Comparison of ENCODE assay signal across 8 cellular contexts in genomic region chr6:30725713-30726505, GRCh38. TPM values are rescaled to one million over a fixed set of nuclear protein-coding genes. Genes with fewer than 3 reads are reported as not detected.
DNase-seq lines count a peak whose midpoint lies in the region; ATAC-seq and TF ChIP-seq lines count a peak whose summit lies in the region.

No MANE protein-coding gene starts in this region.

- no peaks in the 10 kb centered on the region for H3K27me3 ChIP-seq in tibial artery
- H3K27me3 ChIP-seq in gastrocnemius medialis, result no peaks in the 10 kb centered on the region
- H3K27me3 ChIP-seq in Peyer's patch, result no peaks in the 10 kb centered on the region

- ATAC-seq in natural killer cell (no peak), HG03520 (IDR thresholded peaks at IDR 0.05; ENCODE audit: unreplicated experiment) (no peak), gastrocnemius medialis (no peak)
- ATAC-seq in natural killer cell treated with Interleukin-12 subunit alpha and Interleukin-12 subunit beta and Interleukin-15 and Interleukin-18, amount 100 ng/mL, for 72 hours, result no peak

- H3K4me3 Mint-ChIP-seq in natural killer cell (no peak overlapping the region), endothelial cell (ENCODE audit: unreplicated experiment) (no peak overlapping the region)
- H3K4me3 Mint-ChIP-seq in natural killer cell treated with Interleukin-12 subunit alpha and Interleukin-12 subunit beta and Interleukin-15 and Interleukin-18, amount 100 ng/mL, for 72 hours, result no peak overlapping the region

- H3K4me1 ChIP-seq in tibial artery, result peaks cover 0 to 62% (median 25%) of the 10 kb centered on the region in 4 donors
- peaks cover 11 to 18% of the 10 kb centered on the region in 2 donors for H3K4me1 ChIP-seq in gastrocnemius medialis
- peaks cover 3 to 33% (median 10%) of the 10 kb centered on the region in 4 donors for H3K4me1 ChIP-seq in Peyer's patch

- H3K9me3 Mint-ChIP-seq in natural killer cell (no peaks in the 10 kb centered on the region), endothelial cell (ENCODE audit: unreplicated experiment) (no peaks in the 10 kb centered on the region)
- no peaks in the 10 kb centered on the region for H3K9me3 Mint-ChIP-seq in natural killer cell treated with Interleukin-12 subunit alpha and Interleukin-12 subunit beta and Interleukin-15 and Interleukin-18, amount 100 ng/mL, for 72 hours

- in situ Hi-C loops in gastrocnemius medialis (cut with MboI; ENCODE audit: low sequenced_read_pairs in 4 of 4), result loop anchor here in 1 of 4 donors (25.0 kb wide), 1 partner anchor 161 kb away; the partner anchor contains the start of gene DDR1

- intact Hi-C loops in natural killer cell (cut with micrococcal nuclease), result no loop called here
- intact Hi-C loops in tibial artery (cut with DNase I; ENCODE audit: low total_unique reads), result no loop called here
- intact Hi-C loops in gastrocnemius medialis (cut with DNase I; ENCODE audit: low total_unique reads), result no loop called here

- DNase-seq in natural killer cell, result no peak
- no peak for DNase-seq in natural killer cell treated with Interleukin-12 subunit alpha and Interleukin-12 subunit beta and Interleukin-15 and Interleukin-18, amount 100 ng/mL, for 72 hours (ENCODE audit: low spot score)
- peak; percentile 72 for DNase-seq in RKO (ENCODE audit: low spot score)
- no peak for DNase-seq in endothelial cell (ENCODE audit: low spot score)
- DNase-seq in tibial artery, result no peak
- DNase-seq in gastrocnemius medialis, result no peak
- DNase-seq in Peyer's patch, result no peak

- H3K27ac Mint-ChIP-seq in natural killer cell (peak overlapping the region; percentile 71 to 100), endothelial cell (ENCODE audit: unreplicated experiment) (peak overlapping the region; percentile 18)
- peak overlapping the region in 1 of 2 donors; percentile 98 for H3K27ac Mint-ChIP-seq in natural killer cell treated with Interleukin-12 subunit alpha and Interleukin-12 subunit beta and Interleukin-15 and Interleukin-18, amount 100 ng/mL, for 72 hours

- peaks cover 14% of the 10 kb centered on the region for H3K36me3 Mint-ChIP-seq in natural killer cell
- peaks cover 43% of the 10 kb centered on the region for H3K36me3 Mint-ChIP-seq in natural killer cell treated with Interleukin-12 subunit alpha and Interleukin-12 subunit beta and Interleukin-15 and Interleukin-18, amount 100 ng/mL, for 72 hours
- H3K36me3 Mint-ChIP-seq in endothelial cell (ENCODE audit: low read depth, unreplicated experiment), result peaks cover 53% of the 10 kb centered on the region

- H3K4me3 ChIP-seq in tibial artery, result no peak overlapping the region
- H3K4me3 ChIP-seq in gastrocnemius medialis, result no peak overlapping the region
- H3K4me3 ChIP-seq in Peyer's patch, result no peak overlapping the region

- TF ChIP-seq CTCF in natural killer cell (IDR thresholded peaks at IDR 0.05), result no peak
- TF ChIP-seq CTCF in endothelial cell (IDR thresholded peaks at IDR 0.05; ENCODE audit: unreplicated experiment), result no peak
- no peak for TF ChIP-seq CTCF in tibial artery (IDR thresholded peaks at IDR 0.05)
- no peak for TF ChIP-seq CTCF in gastrocnemius medialis (IDR thresholded peaks at IDR 0.05 in 4 of 5, conservative IDR thresholded peaks at IDR 0.05 in 1 of 5)
- no peak for TF ChIP-seq CTCF in Peyer's patch (IDR thresholded peaks at IDR 0.05)

- H3K36me3 ChIP-seq in tibial artery, result peaks cover 54 to 80% (median 66%) of the 10 kb centered on the region in 3 donors
- H3K36me3 ChIP-seq in gastrocnemius medialis, result peaks cover 0 to 80% of the 10 kb centered on the region in 2 donors
- H3K36me3 ChIP-seq in Peyer's patch, result peaks cover 0 to 81% (median 0%) of the 10 kb centered on the region in 3 donors

- H3K4me1 Mint-ChIP-seq in natural killer cell (peaks cover 41 to 54% of the 10 kb centered on the region in 2 donors), endothelial cell (ENCODE audit: unreplicated experiment) (peaks cover 31% of the 10 kb centered on the region)
- peaks cover 39 to 41% of the 10 kb centered on the region in 2 donors for H3K4me1 Mint-ChIP-seq in natural killer cell treated with Interleukin-12 subunit alpha and Interleukin-12 subunit beta and Interleukin-15 and Interleukin-18, amount 100 ng/mL, for 72 hours (ENCODE audit: low read depth in 2 of 2)

- TF ChIP-seq POLR2A in gastrocnemius medialis (IDR thresholded peaks at IDR 0.05) (no peak), Peyer's patch (IDR thresholded peaks at IDR 0.05) (no peak)

- H3K27me3 Mint-ChIP-seq in natural killer cell (ENCODE audit: low read depth in 2 of 2), result no peaks in the 10 kb centered on the region
- H3K27me3 Mint-ChIP-seq in natural killer cell treated with Interleukin-12 subunit alpha and Interleukin-12 subunit beta and Interleukin-15 and Interleukin-18, amount 100 ng/mL, for 72 hours, result no peaks in the 10 kb centered on the region
- peaks cover 23% of the 10 kb centered on the region for H3K27me3 Mint-ChIP-seq in endothelial cell (ENCODE audit: unreplicated experiment)

- H3K27ac ChIP-seq in tibial artery (peak overlapping the region; percentile 23 to 35), gastrocnemius medialis (peak overlapping the region in 1 of 4 donors; percentile 10), Peyer's patch (peak overlapping the region in 1 of 4 donors; percentile 1)

- no peaks in the 10 kb centered on the region for H3K9me3 ChIP-seq in tibial artery
- H3K9me3 ChIP-seq in gastrocnemius medialis, result no peaks in the 10 kb centered on the region
- H3K9me3 ChIP-seq in Peyer's patch, result no peaks in the 10 kb centered on the region

RNA-seq across cellular contexts. Expression of gene TUBB, which starts 5.8 kb away (rescaled TPM):
- total RNA-seq in natural killer cell (100 to 1,000 TPM; 121 to 168 (median 127) TPM), endothelial cell (ENCODE audit: unreplicated experiment) (1,094 TPM), gastrocnemius medialis (100 to 1,000 TPM in 3 of 4 donors, 10 to 100 TPM in 1; 79.7 to 294 (median 193) TPM), Peyer's patch (100 to 1,000 TPM in 1 of 4 donors, 10 to 100 TPM in 3; 69.9 to 188 (median 95.6) TPM)
- 1,000 to 10,000 TPM in 1 of 2 donors, 100 to 1,000 TPM in 1; 938 to 1,043 TPM for total RNA-seq in natural killer cell treated with Interleukin-12 subunit alpha and Interleukin-12 subunit beta and Interleukin-15 and Interleukin-18, amount 100 ng/mL, for 72 hours

RNA-seq across cellular contexts. Expression of gene MDC1, which starts 8.8 kb away (rescaled TPM):
- total RNA-seq in natural killer cell (10 to 100 TPM; 61.2 to 77.0 (median 64.5) TPM), endothelial cell (ENCODE audit: unreplicated experiment) (51.7 TPM), gastrocnemius medialis (1 to 10 TPM; 3.6 to 8.9 (median 6.2) TPM), Peyer's patch (10 to 100 TPM in 3 of 4 donors, 1 to 10 TPM in 1; 7.5 to 51.2 (median 19.4) TPM)
- 100 to 1,000 TPM in 1 of 2 donors, 10 to 100 TPM in 1; 64.1 to 118 TPM for total RNA-seq in natural killer cell treated with Interleukin-12 subunit alpha and Interleukin-12 subunit beta and Interleukin-15 and Interleukin-18, amount 100 ng/mL, for 72 hours

RNA-seq across cellular contexts. Expression of gene FLOT1, which starts 16.6 kb away (rescaled TPM):
- total RNA-seq in natural killer cell, result 100 to 1,000 TPM in 1 of 3 donors, 10 to 100 TPM in 2; 73.1 to 113 (median 94.2) TPM
- total RNA-seq in natural killer cell treated with Interleukin-12 subunit alpha and Interleukin-12 subunit beta and Interleukin-15 and Interleukin-18, amount 100 ng/mL, for 72 hours, result 100 to 1,000 TPM; 219 to 319 TPM
- total RNA-seq in endothelial cell (ENCODE audit: unreplicated experiment), result 136 TPM
- total RNA-seq in gastrocnemius medialis, result 100 to 1,000 TPM in 3 of 4 donors, 10 to 100 TPM in 1; 96.9 to 127 (median 117) TPM
- 100 to 1,000 TPM in 2 of 4 donors, 10 to 100 TPM in 2; 74.1 to 151 (median 100) TPM for total RNA-seq in Peyer's patch

RNA-seq across cellular contexts. Expression of gene IER3, which starts 18.4 kb away (rescaled TPM):
- total RNA-seq in natural killer cell, result 100 to 1,000 TPM in 1 of 3 donors, 10 to 100 TPM in 2; 39.7 to 105 (median 66.5) TPM
- 100 to 1,000 TPM; 128 to 346 TPM for total RNA-seq in natural killer cell treated with Interleukin-12 subunit alpha and Interleukin-12 subunit beta and Interleukin-15 and Interleukin-18, amount 100 ng/mL, for 72 hours
- 4.8 TPM for total RNA-seq in endothelial cell (ENCODE audit: unreplicated experiment)
- total RNA-seq in gastrocnemius medialis, result 1 to 10 TPM in 3 of 4 donors, under 1 TPM in 1; 0.24 to 2.0 (median 1.4) TPM
- total RNA-seq in Peyer's patch, result 10 to 100 TPM in 3 of 4 donors, 1 to 10 TPM in 1; 6.7 to 16.4 (median 13.2) TPM

RNA-seq across cellular contexts. Expression of gene NRM, which starts 35.1 kb away (rescaled TPM):
- total RNA-seq in natural killer cell (1 to 10 TPM; 7.4 to 8.9 (median 8.7) TPM), endothelial cell (ENCODE audit: unreplicated experiment) (26.0 TPM), gastrocnemius medialis (1 to 10 TPM in 3 of 4 donors, under 1 TPM in 1; 0.32 to 2.0 (median 1.4) TPM), Peyer's patch (1 to 10 TPM in 2 of 4 donors, not detected in 2; 2.0 to 2.7 TPM)
- 10 to 100 TPM; 11.7 to 24.2 TPM for total RNA-seq in natural killer cell treated with Interleukin-12 subunit alpha and Interleukin-12 subunit beta and Interleukin-15 and Interleukin-18, amount 100 ng/mL, for 72 hours
